ENCODE assay signal across 1 cellular context in genomic region chr4:107034091-107034698, GRCh38.
A peak's percentile ranks its signal among the peaks of the same experiment; 100 is the strongest.
TF ChIP-seq lines count a peak whose summit lies in the region.

No MANE protein-coding gene starts in this region.

TF ChIP-seq in HEK293, 187 proteins besides CTCF, POLR2A, EP300 and RAD21 (continued from another document):
- TF ChIP-seq, protein P1, sequence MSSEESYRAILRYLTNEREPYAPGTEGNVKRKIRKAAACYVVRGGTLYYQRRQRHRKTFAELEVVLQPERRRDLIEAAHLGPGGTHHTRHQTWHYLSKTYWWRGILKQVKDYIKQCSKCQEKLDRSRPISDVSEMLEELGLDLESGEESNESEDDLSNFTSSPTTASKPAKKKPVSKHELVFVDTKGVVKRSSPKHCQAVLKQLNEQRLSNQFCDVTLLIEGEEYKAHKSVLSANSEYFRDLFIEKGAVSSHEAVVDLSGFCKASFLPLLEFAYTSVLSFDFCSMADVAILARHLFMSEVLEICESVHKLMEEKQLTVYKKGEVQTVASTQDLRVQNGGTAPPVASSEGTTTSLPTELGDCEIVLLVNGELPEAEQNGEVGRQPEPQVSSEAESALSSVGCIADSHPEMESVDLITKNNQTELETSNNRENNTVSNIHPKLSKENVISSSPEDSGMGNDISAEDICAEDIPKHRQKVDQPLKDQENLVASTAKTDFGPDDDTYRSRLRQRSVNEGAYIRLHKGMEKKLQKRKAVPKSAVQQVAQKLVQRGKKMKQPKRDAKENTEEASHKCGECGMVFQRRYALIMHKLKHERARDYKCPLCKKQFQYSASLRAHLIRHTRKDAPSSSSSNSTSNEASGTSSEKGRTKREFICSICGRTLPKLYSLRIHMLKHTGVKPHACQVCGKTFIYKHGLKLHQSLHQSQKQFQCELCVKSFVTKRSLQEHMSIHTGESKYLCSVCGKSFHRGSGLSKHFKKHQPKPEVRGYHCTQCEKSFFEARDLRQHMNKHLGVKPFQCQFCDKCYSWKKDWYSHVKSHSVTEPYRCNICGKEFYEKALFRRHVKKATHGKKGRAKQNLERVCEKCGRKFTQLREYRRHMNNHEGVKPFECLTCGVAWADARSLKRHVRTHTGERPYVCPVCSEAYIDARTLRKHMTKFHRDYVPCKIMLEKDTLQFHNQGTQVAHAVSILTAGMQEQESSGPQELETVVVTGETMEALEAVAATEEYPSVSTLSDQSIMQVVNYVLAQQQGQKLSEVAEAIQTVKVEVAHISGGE (tag by site-specific recombination; conservative IDR thresholded peaks at IDR 0.05; ENCODE audit: low read depth), result peak; percentile 28; the same call in 1 of the 2 replicates
- no peak for TF ChIP-seq ZNF585B (tag by site-specific recombination; IDR thresholded peaks at IDR 0.05)
- TF ChIP-seq ZNF292 (tag by site-specific recombination; IDR thresholded peaks at IDR 0.05; ENCODE audit: borderline replicate concordance, low read depth), result no peak
- TF ChIP-seq ZBTB17 (tag by site-specific recombination; IDR thresholded peaks at IDR 0.05), result peak; percentile 36; the same call in 1 of the 2 replicates
- TF ChIP-seq, protein P2, sequence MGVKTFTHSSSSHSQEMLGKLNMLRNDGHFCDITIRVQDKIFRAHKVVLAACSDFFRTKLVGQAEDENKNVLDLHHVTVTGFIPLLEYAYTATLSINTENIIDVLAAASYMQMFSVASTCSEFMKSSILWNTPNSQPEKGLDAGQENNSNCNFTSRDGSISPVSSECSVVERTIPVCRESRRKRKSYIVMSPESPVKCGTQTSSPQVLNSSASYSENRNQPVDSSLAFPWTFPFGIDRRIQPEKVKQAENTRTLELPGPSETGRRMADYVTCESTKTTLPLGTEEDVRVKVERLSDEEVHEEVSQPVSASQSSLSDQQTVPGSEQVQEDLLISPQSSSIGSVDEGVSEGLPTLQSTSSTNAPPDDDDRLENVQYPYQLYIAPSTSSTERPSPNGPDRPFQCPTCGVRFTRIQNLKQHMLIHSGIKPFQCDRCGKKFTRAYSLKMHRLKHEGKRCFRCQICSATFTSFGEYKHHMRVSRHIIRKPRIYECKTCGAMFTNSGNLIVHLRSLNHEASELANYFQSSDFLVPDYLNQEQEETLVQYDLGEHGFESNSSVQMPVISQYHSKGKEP (tag by site-specific recombination; IDR thresholded peaks at IDR 0.05), result no peak
- TF ChIP-seq ZBTB1 (tag by site-specific recombination; IDR thresholded peaks at IDR 0.05), result no peak
- 0 out of 2 replicates have a peak, but pooled peaks have one; percentile 20 for TF ChIP-seq MZF1 (tag by site-specific recombination; IDR thresholded peaks at IDR 0.05; ENCODE audit: borderline replicate concordance)
- no peak for TF ChIP-seq ZNF623 (tag by site-specific recombination; IDR thresholded peaks at IDR 0.05)
- no peak for TF ChIP-seq ZNF354C (tag by site-specific recombination; IDR thresholded peaks at IDR 0.05; ENCODE audit: borderline replicate concordance, low read depth)
- no peak for TF ChIP-seq ZSCAN5A (tag by site-specific recombination; IDR thresholded peaks at IDR 0.05)
- TF ChIP-seq SP2 (tag by site-specific recombination; IDR thresholded peaks at IDR 0.05), result no peak
- TF ChIP-seq ZNF302 (tag by site-specific recombination; IDR thresholded peaks at IDR 0.05; ENCODE audit: low read depth), result no peak
- no peak for TF ChIP-seq ZNF157 (tag by site-specific recombination; IDR thresholded peaks at IDR 0.05)
- no peak for TF ChIP-seq ZIC2 (tag by site-specific recombination; IDR thresholded peaks at IDR 0.05)
- TF ChIP-seq ZNF138 (tag by site-specific recombination; IDR thresholded peaks at IDR 0.05; ENCODE audit: borderline replicate concordance), result no peak
- no peak for TF ChIP-seq ZNF837 (tag by site-specific recombination; IDR thresholded peaks at IDR 0.05)
- peak; percentile 34; the same call in 1 of the 2 replicates for TF ChIP-seq YY1 (tag by site-specific recombination; IDR thresholded peaks at IDR 0.05)
- TF ChIP-seq BCL6B (tag by site-specific recombination; IDR thresholded peaks at IDR 0.05), result no peak
- TF ChIP-seq ZSCAN30 (tag by site-specific recombination; IDR thresholded peaks at IDR 0.05), result no peak
- peak; percentile 37; the same call in 1 of the 2 replicates for TF ChIP-seq GLIS2 (tag by site-specific recombination; IDR thresholded peaks at IDR 0.05)
- TF ChIP-seq SCRT1 (tag by site-specific recombination; IDR thresholded peaks at IDR 0.05; ENCODE audit: borderline replicate concordance), result no peak
- TF ChIP-seq ZNF660 (tag by site-specific recombination; IDR thresholded peaks at IDR 0.05), result peak; percentile 63; the same call in 1 of the 2 replicates
- no peak for TF ChIP-seq ZNF394 (tag by site-specific recombination; IDR thresholded peaks at IDR 0.05; ENCODE audit: borderline replicate concordance)
- TF ChIP-seq ZNF610 (tag by site-specific recombination; IDR thresholded peaks at IDR 0.05; ENCODE audit: borderline replicate concordance), result no peak
TF ChIP-seq in HEK293: peak in this region for 16.
